In genomic region chr7:122315507-122316466, GRCh38 we compare ENCODE assay signal across 2 cellular contexts.
TF ChIP-seq lines count a peak whose summit lies in the region.

No MANE protein-coding gene starts in this region.

TF ChIP-seq in WTC11, 78 proteins besides CTCF, POLR2A, EP300 and RAD21 (continued from another document and continues in another):
- TF ChIP-seq E2F5 (CRISPR knock-in tag; IDR thresholded peaks at IDR 0.05) (no peak), NFATC4 (CRISPR knock-in tag; IDR thresholded peaks at IDR 0.05) (no peak), TEAD4 (CRISPR knock-in tag; IDR thresholded peaks at IDR 0.05) (no peak), PREB (CRISPR knock-in tag; IDR thresholded peaks at IDR 0.05; ENCODE audit: borderline replicate concordance) (no peak), RORB (CRISPR knock-in tag; IDR thresholded peaks at IDR 0.05) (no peak), FOXP1 (CRISPR knock-in tag; IDR thresholded peaks at IDR 0.05; ENCODE audit: borderline replicate concordance) (no peak), ZNF416 (CRISPR knock-in tag; IDR thresholded peaks at IDR 0.05) (no peak), ATF3 (CRISPR knock-in tag; conservative IDR thresholded peaks at IDR 0.05) (no peak), ZNF671 (CRISPR knock-in tag; IDR thresholded peaks at IDR 0.05) (no peak), GTF2I (CRISPR knock-in tag; conservative IDR thresholded peaks at IDR 0.05) (no peak), SMAD4 (CRISPR knock-in tag; IDR thresholded peaks at IDR 0.05) (no peak), NR1H2 (CRISPR knock-in tag; IDR thresholded peaks at IDR 0.05) (no peak)
- TF ChIP-seq, protein P1, sequence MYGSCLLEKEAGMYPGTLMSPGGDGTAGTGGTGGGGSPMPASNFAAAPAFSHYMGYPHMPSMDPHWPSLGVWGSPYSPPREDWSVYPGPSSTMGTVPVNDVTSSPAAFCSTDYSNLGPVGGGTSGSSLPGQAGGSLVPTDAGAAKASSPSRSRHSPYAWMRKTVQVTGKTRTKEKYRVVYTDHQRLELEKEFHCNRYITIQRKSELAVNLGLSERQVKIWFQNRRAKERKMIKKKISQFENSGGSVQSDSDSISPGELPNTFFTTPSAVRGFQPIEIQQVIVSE (CRISPR knock-in tag; IDR thresholded peaks at IDR 0.05; ENCODE audit: borderline replicate concordance): no peak
- TF ChIP-seq, protein P2, sequence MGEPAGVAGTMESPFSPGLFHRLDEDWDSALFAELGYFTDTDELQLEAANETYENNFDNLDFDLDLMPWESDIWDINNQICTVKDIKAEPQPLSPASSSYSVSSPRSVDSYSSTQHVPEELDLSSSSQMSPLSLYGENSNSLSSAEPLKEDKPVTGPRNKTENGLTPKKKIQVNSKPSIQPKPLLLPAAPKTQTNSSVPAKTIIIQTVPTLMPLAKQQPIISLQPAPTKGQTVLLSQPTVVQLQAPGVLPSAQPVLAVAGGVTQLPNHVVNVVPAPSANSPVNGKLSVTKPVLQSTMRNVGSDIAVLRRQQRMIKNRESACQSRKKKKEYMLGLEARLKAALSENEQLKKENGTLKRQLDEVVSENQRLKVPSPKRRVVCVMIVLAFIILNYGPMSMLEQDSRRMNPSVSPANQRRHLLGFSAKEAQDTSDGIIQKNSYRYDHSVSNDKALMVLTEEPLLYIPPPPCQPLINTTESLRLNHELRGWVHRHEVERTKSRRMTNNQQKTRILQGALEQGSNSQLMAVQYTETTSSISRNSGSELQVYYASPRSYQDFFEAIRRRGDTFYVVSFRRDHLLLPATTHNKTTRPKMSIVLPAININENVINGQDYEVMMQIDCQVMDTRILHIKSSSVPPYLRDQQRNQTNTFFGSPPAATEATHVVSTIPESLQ (CRISPR knock-in tag; IDR thresholded peaks at IDR 0.05): no peak
- TF ChIP-seq, protein P3, sequence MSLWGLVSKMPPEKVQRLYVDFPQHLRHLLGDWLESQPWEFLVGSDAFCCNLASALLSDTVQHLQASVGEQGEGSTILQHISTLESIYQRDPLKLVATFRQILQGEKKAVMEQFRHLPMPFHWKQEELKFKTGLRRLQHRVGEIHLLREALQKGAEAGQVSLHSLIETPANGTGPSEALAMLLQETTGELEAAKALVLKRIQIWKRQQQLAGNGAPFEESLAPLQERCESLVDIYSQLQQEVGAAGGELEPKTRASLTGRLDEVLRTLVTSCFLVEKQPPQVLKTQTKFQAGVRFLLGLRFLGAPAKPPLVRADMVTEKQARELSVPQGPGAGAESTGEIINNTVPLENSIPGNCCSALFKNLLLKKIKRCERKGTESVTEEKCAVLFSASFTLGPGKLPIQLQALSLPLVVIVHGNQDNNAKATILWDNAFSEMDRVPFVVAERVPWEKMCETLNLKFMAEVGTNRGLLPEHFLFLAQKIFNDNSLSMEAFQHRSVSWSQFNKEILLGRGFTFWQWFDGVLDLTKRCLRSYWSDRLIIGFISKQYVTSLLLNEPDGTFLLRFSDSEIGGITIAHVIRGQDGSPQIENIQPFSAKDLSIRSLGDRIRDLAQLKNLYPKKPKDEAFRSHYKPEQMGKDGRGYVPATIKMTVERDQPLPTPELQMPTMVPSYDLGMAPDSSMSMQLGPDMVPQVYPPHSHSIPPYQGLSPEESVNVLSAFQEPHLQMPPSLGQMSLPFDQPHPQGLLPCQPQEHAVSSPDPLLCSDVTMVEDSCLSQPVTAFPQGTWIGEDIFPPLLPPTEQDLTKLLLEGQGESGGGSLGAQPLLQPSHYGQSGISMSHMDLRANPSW (CRISPR knock-in tag; conservative IDR thresholded peaks at IDR 0.05; ENCODE audit: low read depth): no peak
- TF ChIP-seq, protein P4, sequence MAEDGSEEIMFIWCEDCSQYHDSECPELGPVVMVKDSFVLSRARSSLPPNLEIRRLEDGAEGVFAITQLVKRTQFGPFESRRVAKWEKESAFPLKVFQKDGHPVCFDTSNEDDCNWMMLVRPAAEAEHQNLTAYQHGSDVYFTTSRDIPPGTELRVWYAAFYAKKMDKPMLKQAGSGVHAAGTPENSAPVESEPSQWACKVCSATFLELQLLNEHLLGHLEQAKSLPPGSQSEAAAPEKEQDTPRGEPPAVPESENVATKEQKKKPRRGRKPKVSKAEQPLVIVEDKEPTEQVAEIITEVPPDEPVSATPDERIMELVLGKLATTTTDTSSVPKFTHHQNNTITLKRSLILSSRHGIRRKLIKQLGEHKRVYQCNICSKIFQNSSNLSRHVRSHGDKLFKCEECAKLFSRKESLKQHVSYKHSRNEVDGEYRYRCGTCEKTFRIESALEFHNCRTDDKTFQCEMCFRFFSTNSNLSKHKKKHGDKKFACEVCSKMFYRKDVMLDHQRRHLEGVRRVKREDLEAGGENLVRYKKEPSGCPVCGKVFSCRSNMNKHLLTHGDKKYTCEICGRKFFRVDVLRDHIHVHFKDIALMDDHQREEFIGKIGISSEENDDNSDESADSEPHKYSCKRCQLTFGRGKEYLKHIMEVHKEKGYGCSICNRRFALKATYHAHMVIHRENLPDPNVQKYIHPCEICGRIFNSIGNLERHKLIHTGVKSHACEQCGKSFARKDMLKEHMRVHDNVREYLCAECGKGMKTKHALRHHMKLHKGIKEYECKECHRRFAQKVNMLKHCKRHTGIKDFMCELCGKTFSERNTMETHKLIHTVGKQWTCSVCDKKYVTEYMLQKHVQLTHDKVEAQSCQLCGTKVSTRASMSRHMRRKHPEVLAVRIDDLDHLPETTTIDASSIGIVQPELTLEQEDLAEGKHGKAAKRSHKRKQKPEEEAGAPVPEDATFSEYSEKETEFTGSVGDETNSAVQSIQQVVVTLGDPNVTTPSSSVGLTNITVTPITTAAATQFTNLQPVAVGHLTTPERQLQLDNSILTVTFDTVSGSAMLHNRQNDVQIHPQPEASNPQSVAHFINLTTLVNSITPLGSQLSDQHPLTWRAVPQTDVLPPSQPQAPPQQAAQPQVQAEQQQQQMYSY (CRISPR knock-in tag; IDR thresholded peaks at IDR 0.05): no peak

TF ChIP-seq in neural cell, 6 proteins besides CTCF, POLR2A, EP300 and RAD21 (continued from another document):
- no peak for TF ChIP-seq REST (IDR thresholded peaks at IDR 0.05; ENCODE audit: borderline replicate concordance)
- no peak for TF ChIP-seq EZH2 (IDR thresholded peaks at IDR 0.05; ENCODE audit: borderline replicate concordance, insufficient read depth, low read length, poor library complexity, severe bottlenecking)
